Comparison of ENCODE assay signal across 8 cellular contexts in the genomic region with DNA sequence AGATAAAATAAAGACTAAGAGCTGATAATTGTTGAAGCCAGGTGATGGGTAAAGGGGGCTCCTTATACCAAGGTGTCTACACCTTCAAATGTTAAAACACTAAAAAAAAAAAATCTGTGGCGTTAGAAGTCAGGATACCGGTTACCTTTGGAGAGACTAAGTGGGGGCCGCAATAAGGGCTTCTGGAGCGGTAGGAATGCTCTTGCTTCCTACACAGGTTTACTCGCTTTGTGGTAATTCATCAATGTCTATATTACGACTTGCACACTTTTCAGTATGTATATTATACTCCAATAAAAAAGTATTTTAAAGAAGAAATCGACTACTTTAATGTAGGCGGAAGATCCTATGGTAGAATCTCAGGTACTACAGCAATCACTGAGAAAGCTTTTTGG. TPM values are rescaled to one million over a fixed set of nuclear protein-coding genes. Genes with fewer than 3 reads are reported as not detected.
DNase-seq lines count a peak whose midpoint lies in the region; ATAC-seq and TF ChIP-seq lines count a peak whose summit lies in the region.

No MANE protein-coding gene starts in this region.

- no peak for ATAC-seq in CD4-positive, alpha-beta T cell (ENCODE audit: poor library complexity)
- ATAC-seq in effector memory CD8-positive, alpha-beta T cell (replicated peaks), result no peak
- no peak for ATAC-seq in HG03469 (IDR thresholded peaks at IDR 0.05; ENCODE audit: unreplicated experiment)
- no peak for ATAC-seq in GM21786 (IDR thresholded peaks at IDR 0.05; ENCODE audit: unreplicated experiment)

- peaks cover 55% of the 10 kb centered on the region for H3K79me2 ChIP-seq in neural progenitor cell (ENCODE audit: low read depth)

- POLR2A ChIA-PET in CD4-positive, alpha-beta T cell (lab: Charles Lee), result interaction anchor here (0.8 to 3.7 kb wide), 3 partner anchors 12 to 14 kb away, joined by 3 to 59 read pairs (median 8); a partner anchor contains a TSS

- no peaks in the 10 kb centered on the region for H3K9me3 ChIP-seq in CD4-positive, alpha-beta T cell (ENCODE audit: control insufficient read depth, low read length)
- H3K9me3 ChIP-seq in neural progenitor cell (ENCODE audit: low read depth), result no peaks in the 10 kb centered on the region

- peak overlapping the region; percentile 53 for H3K4me3 ChIP-seq in neural progenitor cell

- H3K4me1 Mint-ChIP-seq in CD4-positive, alpha-beta T cell (ENCODE audit: low read depth), result peaks cover 24% of the 10 kb centered on the region
- peaks cover 8 to 28% of the 10 kb centered on the region in 2 donors for H3K4me1 Mint-ChIP-seq in effector memory CD8-positive, alpha-beta T cell (ENCODE audit: low read depth in 2 of 2)
- H3K4me1 Mint-ChIP-seq in neural progenitor cell, result peaks cover 19% of the 10 kb centered on the region

- peaks cover 40% of the 10 kb centered on the region for H3F3A ChIP-seq in neural progenitor cell (ENCODE audit: low read depth)

- TF ChIP-seq CTCF in CD4-positive, alpha-beta T cell (IDR thresholded peaks at IDR 0.05), result no peak
- TF ChIP-seq CTCF in neural progenitor cell (IDR thresholded peaks at IDR 0.05), result no peak

- H3K36me3 Mint-ChIP-seq in CD4-positive, alpha-beta T cell (ENCODE audit: low read depth), result peaks cover 40% of the 10 kb centered on the region
- H3K36me3 Mint-ChIP-seq in effector memory CD8-positive, alpha-beta T cell (ENCODE audit: insufficient read depth), result peaks cover 32% of the 10 kb centered on the region
- peaks cover 26% of the 10 kb centered on the region for H3K36me3 Mint-ChIP-seq in neural progenitor cell

- H3K4me3 Mint-ChIP-seq in CD4-positive, alpha-beta T cell, result peak overlapping the region; percentile 93
- peak overlapping the region; percentile 87 for H3K4me3 Mint-ChIP-seq in effector memory CD8-positive, alpha-beta T cell
- H3K4me3 Mint-ChIP-seq in neural progenitor cell, result peak overlapping the region; percentile 87

- H2AFZ ChIP-seq in neural progenitor cell (replicated peaks), result no peak overlapping the region

- H3K9me3 Mint-ChIP-seq in CD4-positive, alpha-beta T cell, result no peaks in the 10 kb centered on the region
- no peaks in the 10 kb centered on the region for H3K9me3 Mint-ChIP-seq in effector memory CD8-positive, alpha-beta T cell
- peaks cover 2% of the 10 kb centered on the region for H3K9me3 Mint-ChIP-seq in neural progenitor cell

- H3K4me1 ChIP-seq in neural progenitor cell, result peaks cover 23% of the 10 kb centered on the region

- peak overlapping the region; percentile 82 for H3K27ac Mint-ChIP-seq in CD4-positive, alpha-beta T cell
- H3K27ac Mint-ChIP-seq in effector memory CD8-positive, alpha-beta T cell, result peak overlapping the region; percentile 90 to 95
- H3K27ac Mint-ChIP-seq in neural progenitor cell, result peak overlapping the region; percentile 96

- H3K36me3 ChIP-seq in neural progenitor cell, result no peaks in the 10 kb centered on the region

- no peaks in the 10 kb centered on the region for H3K27me3 ChIP-seq in CD4-positive, alpha-beta T cell (ENCODE audit: control insufficient read depth, insufficient read depth, low read length)
- no peaks in the 10 kb centered on the region for H3K27me3 ChIP-seq in neural progenitor cell

- DNase-seq in CD4-positive, alpha-beta T cell, result no peak
- DNase-seq in NCI-H146 treated with DMSO at 0.1 percent for 48 hours (lab: John Stamatoyannopoulos, UW; ENCODE audit: unreplicated experiment), result peak; percentile 24
- no peak for DNase-seq in effector memory CD8-positive, alpha-beta T cell
- no peak for DNase-seq in neural progenitor cell (ENCODE audit: low spot score)
- DNase-seq in globus pallidus (ENCODE audit: low spot score), result no peak
- no peak for DNase-seq in activated CD4-positive, alpha-beta T cell treated with anti-CD3 and anti-CD28 coated beads, Interleukin-2, amount 50 U/mL, for 4 hours

- H4K20me1 ChIP-seq in neural progenitor cell (ENCODE audit: low read depth), result no peaks in the 10 kb centered on the region

- CTCF ChIA-PET in CD4-positive, alpha-beta T cell (lab: Charles Lee), result interaction anchor here (1.2 to 3.0 kb wide), 4 partner anchors 12 to 176 kb away, joined by 4 to 75 read pairs (median 8); a partner anchor contains a TSS

- intact Hi-C loops in CD4-positive, alpha-beta T cell (cut with DNase I, micrococcal nuclease), result loop anchor here (5.0 to 10.0 kb wide), 3 partner anchors 525 to 723 kb away; a partner anchor contains a TSS

- H3K4me2 ChIP-seq in neural progenitor cell, result peak overlapping the region; percentile 77

- no peaks in the 10 kb centered on the region for H3K27me3 Mint-ChIP-seq in CD4-positive, alpha-beta T cell
- H3K27me3 Mint-ChIP-seq in effector memory CD8-positive, alpha-beta T cell, result no peaks in the 10 kb centered on the region
- peaks cover 3% of the 10 kb centered on the region for H3K27me3 Mint-ChIP-seq in neural progenitor cell (ENCODE audit: insufficient read depth, low read depth)

- H3K9ac ChIP-seq in neural progenitor cell, result peak overlapping the region; percentile 71

- peak overlapping the region; percentile 88 for H3K27ac ChIP-seq in CD4-positive, alpha-beta T cell (ENCODE audit: low read depth, low read length)
- peak overlapping the region; percentile 92 for H3K27ac ChIP-seq in neural progenitor cell

RNA-seq across cellular contexts. Expression of a gene that starts 12.5 kb away (rescaled TPM):
- total RNA-seq in CD4-positive, alpha-beta T cell, result 10 to 100 TPM; 25.0 to 26.1 TPM
- 122 and 154 TPM in 2 replicates for total RNA-seq in neural progenitor cell (ENCODE audit: low replicate concordance)

RNA-seq across cellular contexts. Expression of a gene that starts 12.6 kb away (rescaled TPM):
- total RNA-seq in CD4-positive, alpha-beta T cell, result 1 to 10 TPM; 2.9 to 3.3 TPM
- 13.7 and 13.8 TPM in 2 replicates for total RNA-seq in neural progenitor cell (ENCODE audit: low replicate concordance)
